ENCODE assay signal across 8 cellular contexts in the genomic region with DNA sequence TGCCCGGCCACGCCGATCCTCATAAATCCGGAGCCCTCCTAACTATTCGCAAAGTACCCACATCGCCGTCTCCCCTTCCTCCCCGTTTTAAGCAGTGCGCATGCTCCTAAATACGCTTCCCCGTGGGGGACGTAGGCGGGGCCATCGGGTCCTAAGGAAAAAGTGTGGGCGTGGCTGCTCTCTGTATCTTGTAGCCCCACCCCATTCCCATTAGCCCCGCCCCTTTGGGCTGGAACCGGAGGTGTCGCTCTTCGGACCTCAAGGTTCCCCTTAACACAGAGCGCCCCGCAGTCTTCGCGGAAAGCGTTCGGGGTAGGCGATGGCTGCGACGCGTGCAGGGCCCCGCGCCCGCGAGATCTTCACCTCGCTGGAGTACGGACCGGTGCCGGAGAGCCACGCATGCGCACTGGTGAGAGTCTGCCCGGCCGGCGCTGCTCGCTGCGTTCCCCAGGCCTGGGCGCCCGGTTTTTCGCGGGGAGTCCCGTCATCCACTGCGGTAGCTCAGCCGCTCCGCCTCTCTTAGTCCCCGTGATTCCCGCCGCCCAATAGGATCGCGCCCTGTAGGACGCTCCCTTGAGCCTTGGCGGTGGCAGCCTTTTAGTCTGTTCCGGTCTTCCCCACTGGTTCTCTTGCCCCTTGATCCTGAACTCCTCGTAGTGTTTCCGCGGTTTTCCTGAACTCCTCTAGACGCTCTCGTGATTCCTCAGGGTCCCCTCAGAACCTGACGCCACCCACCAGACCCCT. TPM values are rescaled to one million over a fixed set of nuclear protein-coding genes. Genes with fewer than 3 reads are reported as not detected.
A peak's percentile ranks its signal among the peaks of the same experiment; 100 is the strongest.
DNase-seq lines count a peak whose midpoint lies in the region; ATAC-seq and TF ChIP-seq lines count a peak whose summit lies in the region.

TSS of gene ALDH16A1 (plus strand) at position 213 of the 744 bp plus-strand sequence. CDS start at position 320, 107 bp downstream.

- H3K4me1 Mint-ChIP-seq in nephron progenitor cell = peaks cover 53% of the 10 kb centered on the region
- H3K4me1 Mint-ChIP-seq in stimulated activated naive CD8-positive, alpha-beta T cell treated with anti-CD3 and anti-CD28 coated beads, Interleukin-15, amount 100 ng/mL, for 72 hours = peaks cover 69% of the 10 kb centered on the region

- H3K36me3 ChIP-seq in H7 (replicated peaks; ENCODE audit: control insufficient read depth, insufficient read depth, low read length) = peaks cover 3% of the 10 kb centered on the region

- peak within 1 kb of the TSS; percentile 99 for H3K27ac Mint-ChIP-seq in nephron progenitor cell
- H3K27ac Mint-ChIP-seq in stimulated activated naive CD8-positive, alpha-beta T cell treated with anti-CD3 and anti-CD28 coated beads, Interleukin-15, amount 100 ng/mL, for 72 hours = peak within 1 kb of the TSS; percentile 100

- H3K36me3 Mint-ChIP-seq in nephron progenitor cell (ENCODE audit: low read depth) = peaks cover 44% of the 10 kb centered on the region

- peak within 1 kb of the TSS; percentile 96 for H3K4me3 Mint-ChIP-seq in nephron progenitor cell
- H3K4me3 Mint-ChIP-seq in stimulated activated naive CD8-positive, alpha-beta T cell treated with anti-CD3 and anti-CD28 coated beads, Interleukin-15, amount 100 ng/mL, for 72 hours = peak within 1 kb of the TSS; percentile 95 to 98

- peak within 1 kb of the TSS; percentile 93 for H3K4me3 ChIP-seq in H7 (ENCODE audit: insufficient read depth, low read depth, low read length)
- peak within 1 kb of the TSS; percentile 96 for H3K4me3 ChIP-seq in fibroblast of pulmonary artery (replicated peaks; ENCODE audit: low read depth, low read length)

- peak; percentile 93 for ATAC-seq in stimulated activated naive CD8-positive, alpha-beta T cell treated with anti-CD3 and anti-CD28 coated beads, Interleukin-15, amount 100 ng/mL, for 72 hours

- no peaks in the 10 kb centered on the region for H3K9me3 Mint-ChIP-seq in nephron progenitor cell
- no peaks in the 10 kb centered on the region for H3K9me3 Mint-ChIP-seq in stimulated activated naive CD8-positive, alpha-beta T cell treated with anti-CD3 and anti-CD28 coated beads, Interleukin-15, amount 100 ng/mL, for 72 hours

- no peaks in the 10 kb centered on the region for H3K27me3 ChIP-seq in H7 (ENCODE audit: control insufficient read depth, insufficient read depth, low read length)

- no peak for TF ChIP-seq CTCF in fibroblast of pulmonary artery (IDR thresholded peaks at IDR 0.05; ENCODE audit: low read length, missing control alignments)
- TF ChIP-seq CTCF in nephron progenitor cell (IDR thresholded peaks at IDR 0.05) = no peak

- DNase-seq in ELF-1 (ENCODE audit: low read depth, low spot score) (peak; percentile 98), H7 (peak; percentile 97), M059J (ENCODE audit: low read depth) (peak; percentile 98), SHP77 (lab: John Stamatoyannopoulos, UW) (peak; percentile 96 to 97), fibroblast of pulmonary artery (ENCODE audit: low read depth) (peak; percentile 98), nephron progenitor cell (peak; percentile 98)
- peak; percentile 96 for DNase-seq in activated effector memory CD4-positive, alpha-beta T cell treated with Interleukin-2 at 50 U/mL for 16 hours
- DNase-seq in stimulated activated naive CD8-positive, alpha-beta T cell treated with anti-CD3 and anti-CD28 coated beads, Interleukin-15, amount 100 ng/mL, for 72 hours = peak; percentile 99

- H3K27me3 Mint-ChIP-seq in nephron progenitor cell (ENCODE audit: low read depth, poor library complexity) = peaks cover 7% of the 10 kb centered on the region
- H3K27me3 Mint-ChIP-seq in stimulated activated naive CD8-positive, alpha-beta T cell treated with anti-CD3 and anti-CD28 coated beads, Interleukin-15, amount 100 ng/mL, for 72 hours = no peaks in the 10 kb centered on the region

RNA-seq across cellular contexts. Expression of gene ALDH16A1, which starts in this region (rescaled TPM):
- total RNA-seq in H7 (2014; rRNA removed; shearing (Covaris generic)) = 55.5 and 62.2 TPM in 2 replicates
- total RNA-seq in M059J (2014; rRNA removed; shearing (Covaris generic)) = 12.9 and 27.9 TPM in 2 replicates

Comparison
In these comparisons a context has a peak if more than half of its experiments do, and no peak if none do; other contexts are left out.
1. Peak in every context shown above with its lines: DNase-seq, ATAC-seq and H3K4me3 ChIP-seq.